1 cellular context compared by ENCODE assay signal in the genomic region with DNA sequence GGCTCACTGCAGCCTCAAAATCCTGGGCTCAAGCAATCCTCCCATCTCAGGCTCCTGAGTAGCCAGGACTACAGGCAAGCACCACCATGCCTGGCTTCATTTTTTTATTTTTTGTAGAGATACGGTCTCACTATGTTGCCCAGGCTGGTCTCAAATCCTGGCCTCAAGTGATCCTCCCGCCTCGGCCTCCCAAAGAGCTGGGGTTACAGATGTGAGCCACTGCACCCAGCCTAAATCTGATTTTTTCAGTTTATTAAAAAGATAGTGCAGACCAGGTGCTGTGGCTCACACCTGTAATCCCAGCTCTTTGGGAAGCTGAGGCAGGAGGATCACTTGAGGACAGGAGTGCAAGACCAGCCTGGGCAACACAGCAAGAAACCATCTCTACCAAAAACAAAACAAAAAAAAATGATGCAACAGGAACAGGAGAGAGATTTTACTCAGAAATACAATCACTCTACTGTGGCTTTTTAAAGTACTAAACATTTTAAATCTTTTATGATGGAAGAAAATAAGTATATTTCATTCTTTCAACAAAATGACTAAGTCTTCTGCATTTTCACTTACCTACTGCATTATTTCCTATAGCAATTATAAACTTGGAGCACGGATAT.
TF ChIP-seq lines count a peak whose summit lies in the region.

No MANE protein-coding gene starts in this region.

TF ChIP-seq in K562, 482 proteins besides CTCF, POLR2A, EP300 and RAD21:
- TF ChIP-seq ZSCAN32 (CRISPR knock-in tag; IDR thresholded peaks at IDR 0.05), result 0 out of 2 replicates have a peak, but pooled peaks have one; percentile 31
- 0 out of 2 replicates have a peak, but pooled peaks have one; percentile 39 for TF ChIP-seq BCOR (IDR thresholded peaks at IDR 0.05)
- TF ChIP-seq, protein P1, sequence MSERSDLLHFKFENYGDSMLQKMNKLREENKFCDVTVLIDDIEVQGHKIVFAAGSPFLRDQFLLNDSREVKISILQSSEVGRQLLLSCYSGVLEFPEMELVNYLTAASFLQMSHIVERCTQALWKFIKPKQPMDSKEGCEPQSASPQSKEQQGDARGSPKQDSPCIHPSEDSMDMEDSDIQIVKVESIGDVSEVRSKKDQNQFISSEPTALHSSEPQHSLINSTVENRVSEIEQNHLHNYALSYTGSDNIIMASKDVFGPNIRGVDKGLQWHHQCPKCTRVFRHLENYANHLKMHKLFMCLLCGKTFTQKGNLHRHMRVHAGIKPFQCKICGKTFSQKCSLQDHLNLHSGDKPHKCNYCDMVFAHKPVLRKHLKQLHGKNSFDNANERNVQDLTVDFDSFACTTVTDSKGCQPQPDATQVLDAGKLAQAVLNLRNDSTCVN (CRISPR knock-in tag; IDR thresholded peaks at IDR 0.05), result no peak
- TF ChIP-seq FOSL1 (tag; conservative IDR thresholded peaks at IDR 0.05), result no peak
- no peak for TF ChIP-seq CBX8 (IDR thresholded peaks at IDR 0.05; ENCODE audit: borderline replicate concordance, extremely low read depth, low read depth, low read length, poor library complexity, severe bottlenecking)
- TF ChIP-seq, protein P2, sequence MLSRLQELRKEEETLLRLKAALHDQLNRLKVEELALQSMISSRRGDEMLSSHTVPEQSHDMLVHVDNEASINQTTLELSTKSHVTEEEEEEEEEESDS (CRISPR knock-in tag; IDR thresholded peaks at IDR 0.05), result no peak
- TF ChIP-seq NFE2L1 (tag; IDR thresholded peaks at IDR 0.05; ENCODE audit: borderline replicate concordance, low read depth), result no peak
- TF ChIP-seq, protein P3, sequence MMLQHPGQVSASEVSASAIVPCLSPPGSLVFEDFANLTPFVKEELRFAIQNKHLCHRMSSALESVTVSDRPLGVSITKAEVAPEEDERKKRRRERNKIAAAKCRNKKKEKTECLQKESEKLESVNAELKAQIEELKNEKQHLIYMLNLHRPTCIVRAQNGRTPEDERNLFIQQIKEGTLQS (IDR thresholded peaks at IDR 0.05), result peak; percentile 73
- TF ChIP-seq, protein P3 (CRISPR knock-in tag; conservative IDR thresholded peaks at IDR 0.05), result no peak
- TF ChIP-seq, protein P4, sequence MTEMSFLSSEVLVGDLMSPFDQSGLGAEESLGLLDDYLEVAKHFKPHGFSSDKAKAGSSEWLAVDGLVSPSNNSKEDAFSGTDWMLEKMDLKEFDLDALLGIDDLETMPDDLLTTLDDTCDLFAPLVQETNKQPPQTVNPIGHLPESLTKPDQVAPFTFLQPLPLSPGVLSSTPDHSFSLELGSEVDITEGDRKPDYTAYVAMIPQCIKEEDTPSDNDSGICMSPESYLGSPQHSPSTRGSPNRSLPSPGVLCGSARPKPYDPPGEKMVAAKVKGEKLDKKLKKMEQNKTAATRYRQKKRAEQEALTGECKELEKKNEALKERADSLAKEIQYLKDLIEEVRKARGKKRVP (CRISPR knock-in tag; IDR thresholded peaks at IDR 0.05), result 0 out of 2 replicates have a peak, but pooled peaks have one; percentile 42
- TF ChIP-seq ZNF586 (CRISPR knock-in tag; conservative IDR thresholded peaks at IDR 0.05), result no peak
- no peak for TF ChIP-seq ZNF778 (CRISPR knock-in tag; IDR thresholded peaks at IDR 0.05)
- TF ChIP-seq MLX (CRISPR knock-in tag; conservative IDR thresholded peaks at IDR 0.05), result no peak
- peak; percentile 41; the same call in 1 of the 2 replicates for TF ChIP-seq CEBPG (CRISPR knock-in tag; IDR thresholded peaks at IDR 0.05)
- peak; percentile 73 to 74 for TF ChIP-seq CEBPG (tag; conservative IDR thresholded peaks at IDR 0.05 in 1 of 2, IDR thresholded peaks at IDR 0.05 in 1 of 2)
- no peak for TF ChIP-seq ARID2 (IDR thresholded peaks at IDR 0.05)
- TF ChIP-seq ZMIZ1 (IDR thresholded peaks at IDR 0.05; ENCODE audit: low read depth in 2 of 2, low read length in 2 of 2), result no peak
- TF ChIP-seq CBX3 (IDR thresholded peaks at IDR 0.05; ENCODE audit: borderline replicate concordance in 1 of 2, low read length in 2 of 2), result no peak
- TF ChIP-seq SMARCA5 (IDR thresholded peaks at IDR 0.05), result 0 out of 2 replicates have a peak, but pooled peaks have one; percentile 21
- TF ChIP-seq NCOA4 (IDR thresholded peaks at IDR 0.05; ENCODE audit: partially characterized antibody), result no peak
